Comparison of ENCODE assay signal across 9 cellular contexts in the genomic region with DNA sequence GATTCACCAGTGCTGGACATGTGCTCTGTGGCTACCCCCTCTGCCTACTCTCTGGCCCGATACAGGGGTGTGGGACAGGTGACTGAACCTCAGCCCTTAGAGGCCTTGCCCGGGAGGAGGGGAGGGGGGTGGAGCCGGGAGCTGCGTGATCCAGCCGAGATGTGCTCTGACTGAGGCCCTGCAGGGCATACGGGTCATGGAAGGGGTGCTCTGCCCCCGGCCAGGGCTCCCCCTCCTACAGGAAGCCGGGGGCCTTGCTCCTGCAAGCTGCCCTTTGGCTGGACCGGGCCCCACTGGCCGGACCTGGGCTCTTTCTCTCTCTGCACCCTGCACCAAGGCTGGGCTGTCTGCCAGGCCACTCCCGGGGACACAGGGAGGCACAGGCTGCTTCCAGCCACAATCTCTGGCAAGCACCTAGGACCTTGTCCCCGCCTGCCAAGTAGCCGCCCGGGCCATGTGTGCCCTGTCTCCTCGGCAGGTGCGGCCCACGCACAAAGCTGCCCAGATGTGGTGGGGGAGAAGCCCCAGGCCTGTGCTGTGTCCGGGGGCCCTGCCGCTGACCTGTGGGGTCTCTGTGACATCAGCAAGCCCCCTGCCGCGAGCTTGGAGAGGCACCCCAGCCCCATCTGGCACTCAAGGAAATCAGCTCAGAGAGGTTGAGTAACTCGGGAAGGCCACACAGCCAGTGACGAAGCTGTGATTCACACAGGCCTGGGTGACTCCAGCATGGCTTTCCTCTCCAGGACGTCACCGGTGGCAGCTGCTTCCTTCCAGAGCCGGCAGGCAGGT. TPM values are rescaled to one million over a fixed set of nuclear protein-coding genes. Genes with fewer than 3 reads are reported as not detected.
DNase-seq lines count a peak whose midpoint lies in the region; ATAC-seq and TF ChIP-seq lines count a peak whose summit lies in the region.
"Had no signal": no experiment of that assay in that cellular context is flagged by ENCODE, and none has a peak within 500 bp of the region (broad histone marks: within the 10 kb centered on the region; RNA-seq: fewer than 3 reads in every experiment).

No MANE protein-coding gene starts in this region.

- WGBS in sigmoid colon, 2 donors: 11 to 54% methylated on average over 26 of the region's 26 CpGs

- H3K4me1 ChIP-seq in Peyer's patch: peaks cover 0 to 48% (median 2%) of the 10 kb centered on the region in 4 donors
- H3K4me1 ChIP-seq in foreskin keratinocyte: peaks cover 3% of the 10 kb centered on the region
- no peaks in the 10 kb centered on the region for H3K4me1 ChIP-seq in sigmoid colon

- H3K27ac ChIP-seq in Peyer's patch (peak overlapping the region in 3 of 4 donors; percentile 78 to 96 (median 86)), foreskin keratinocyte (no peak overlapping the region), sigmoid colon (no peak overlapping the region)

- TF ChIP-seq POLR2A in Peyer's patch (IDR thresholded peaks at IDR 0.05) (peak in 1 of 2 donors; percentile 43), sigmoid colon (IDR thresholded peaks at IDR 0.05) (no peak)

- H3K9me3 ChIP-seq in Peyer's patch (no peaks in the 10 kb centered on the region), sigmoid colon (no peaks in the 10 kb centered on the region)

- H3K4me3 ChIP-seq in Peyer's patch (peak overlapping the region in 2 of 4 donors; percentile 12 to 14), sigmoid colon (no peak overlapping the region)

- no peaks in the 10 kb centered on the region for H3K4me1 Mint-ChIP-seq in activated CD4-positive, alpha-beta T cell treated with anti-CD3 and anti-CD28 coated beads for 36 hours

- CTCF ChIA-PET in activated CD4-positive, alpha-beta T cell treated with anti-CD3 and anti-CD28 coated beads for 36 hours (lab: Charles Lee): no interaction called here

- no peaks in the 10 kb centered on the region for H3K27me3 Mint-ChIP-seq in activated CD4-positive, alpha-beta T cell treated with anti-CD3 and anti-CD28 coated beads for 36 hours

- ATAC-seq in activated CD4-positive, alpha-beta T cell treated with anti-CD3 and anti-CD28 coated beads for 36 hours: peak; percentile 75
- ATAC-seq in foreskin keratinocyte: peak; percentile 81

- H3K27ac Mint-ChIP-seq in activated CD4-positive, alpha-beta T cell treated with anti-CD3 and anti-CD28 coated beads for 36 hours: no peak overlapping the region

- TF ChIP-seq EP300 in sigmoid colon (IDR thresholded peaks at IDR 0.05): no peak

- no peaks in the 10 kb centered on the region for H3K9me3 Mint-ChIP-seq in activated CD4-positive, alpha-beta T cell treated with anti-CD3 and anti-CD28 coated beads for 36 hours (ENCODE audit: low read depth)

- no peaks in the 10 kb centered on the region for H3K36me3 Mint-ChIP-seq in activated CD4-positive, alpha-beta T cell treated with anti-CD3 and anti-CD28 coated beads for 36 hours (ENCODE audit: low read depth)

- POLR2A ChIA-PET in activated CD4-positive, alpha-beta T cell treated with anti-CD3 and anti-CD28 coated beads for 36 hours (lab: Charles Lee): no interaction called here

- no peaks in the 10 kb centered on the region for H3K27me3 ChIP-seq in Peyer's patch
- H3K27me3 ChIP-seq in foreskin keratinocyte: no peaks in the 10 kb centered on the region
- peaks cover 15 to 24% (median 22%) of the 10 kb centered on the region in 3 donors for H3K27me3 ChIP-seq in sigmoid colon

- H3K4me3 Mint-ChIP-seq in activated CD4-positive, alpha-beta T cell treated with anti-CD3 and anti-CD28 coated beads for 36 hours: no peak overlapping the region

- peak; percentile 61 for DNase-seq in activated CD4-positive, alpha-beta T cell treated with anti-CD3 and anti-CD28 coated beads for 36 hours
- no peak for DNase-seq in activated CD4-positive, alpha-beta T cell treated with anti-CD3 and anti-CD28 coated beads, Interleukin-2, amount 50 U/mL, for 4 hours
- peak in 2 of 3 donors; percentile 94 to 96 for DNase-seq in Peyer's patch
- DNase-seq in foreskin keratinocyte: peak in 1 of 2 donors; percentile 64
- peak; percentile 65 for DNase-seq in sigmoid colon
- no peak for DNase-seq in foreskin melanocyte
- no peak for DNase-seq in NCI-H774 (lab: John Stamatoyannopoulos, UW)
- no peak for DNase-seq in NCI-H345 treated with DMSO at 0.1 percent for 48 hours (lab: John Stamatoyannopoulos, UW; ENCODE audit: unreplicated experiment)
- DNase-seq: NCI-H1417 had no signal

- intact Hi-C loops in activated CD4-positive, alpha-beta T cell treated with anti-CD3 and anti-CD28 coated beads for 36 hours (cut with DNase I, micrococcal nuclease): no loop called here
- intact Hi-C loops in sigmoid colon (cut with DNase I): no loop called here

- TF ChIP-seq CTCF in Peyer's patch (IDR thresholded peaks at IDR 0.05): peak in 2 of 6 experiments; percentile 3 to 15
- TF ChIP-seq CTCF in foreskin keratinocyte (conservative IDR thresholded peaks at IDR 0.05): no peak
- TF ChIP-seq CTCF in sigmoid colon (IDR thresholded peaks at IDR 0.05): no peak

- H3K36me3 ChIP-seq in Peyer's patch: no peaks in the 10 kb centered on the region
- H3K36me3 ChIP-seq in sigmoid colon: no peaks in the 10 kb centered on the region

RNA-seq across cellular contexts. Expression of a gene that starts 1.5 kb away (rescaled TPM):
- total RNA-seq in activated CD4-positive, alpha-beta T cell treated with anti-CD3 and anti-CD28 coated beads for 36 hours: 1 to 10 TPM; 3.6 to 3.8 TPM
- total RNA-seq in Peyer's patch: 10 to 100 TPM in 3 of 4 donors, not detected in 1; 10.9 to 21.6 (median 16.9) TPM
- 0.25 and 0.41 TPM in 2 replicates for total RNA-seq in foreskin keratinocyte
- 0.39 and 0.47 TPM in 2 replicates for polyA plus RNA-seq in foreskin keratinocyte
- total RNA-seq in sigmoid colon: 1 to 10 TPM; 1.2 to 5.0 (median 3.2) TPM
- 1 to 10 TPM in 1 of 3 donors, under 1 TPM in 1, not detected in 1; under 0.01 to 3.2 TPM for polyA plus RNA-seq in sigmoid colon

RNA-seq across cellular contexts. Expression of a gene that starts 8.1 kb away (rescaled TPM):
- 10 to 100 TPM; 57.4 to 60.2 TPM for total RNA-seq in activated CD4-positive, alpha-beta T cell treated with anti-CD3 and anti-CD28 coated beads for 36 hours
- 10 to 100 TPM; 25.6 to 64.2 (median 55.3) TPM for total RNA-seq in Peyer's patch
- 51.6 and 55.3 TPM in 2 replicates for total RNA-seq in foreskin keratinocyte
- 73.2 and 78.7 TPM in 2 replicates for polyA plus RNA-seq in foreskin keratinocyte
- 10 to 100 TPM; 33.1 to 44.3 (median 34.0) TPM for total RNA-seq in sigmoid colon
- 10 to 100 TPM; 32.4 to 63.6 (median 54.6) TPM for polyA plus RNA-seq in sigmoid colon

RNA-seq across cellular contexts. Expression of a gene that starts 26.0 kb away (rescaled TPM):
- total RNA-seq in activated CD4-positive, alpha-beta T cell treated with anti-CD3 and anti-CD28 coated beads for 36 hours: 10 to 100 TPM; 17.5 to 24.3 TPM
- total RNA-seq in Peyer's patch (100 to 1,000 TPM in 2 of 4 donors, 10 to 100 TPM in 2; 78.1 to 156 (median 110) TPM), foreskin keratinocyte (26.7 and 33.0 TPM in 2 replicates), sigmoid colon (10 to 100 TPM; 21.4 to 57.1 (median 33.4) TPM)
- polyA plus RNA-seq in foreskin keratinocyte (18.9 and 24.0 TPM in 2 replicates), sigmoid colon (10 to 100 TPM in 1 of 3 donors, 1 to 10 TPM in 2; 7.2 to 41.8 (median 8.3) TPM)

RNA-seq across cellular contexts. Expression of a gene that starts 26.7 kb away (rescaled TPM):
- 10 to 100 TPM; 13.7 to 18.0 TPM for total RNA-seq in activated CD4-positive, alpha-beta T cell treated with anti-CD3 and anti-CD28 coated beads for 36 hours
- total RNA-seq in Peyer's patch: 10 to 100 TPM; 12.4 to 38.9 (median 24.4) TPM
- 39.7 and 40.1 TPM in 2 replicates for total RNA-seq in foreskin keratinocyte
- 48.3 and 54.5 TPM in 2 replicates for polyA plus RNA-seq in foreskin keratinocyte
- 10 to 100 TPM; 15.7 to 24.0 (median 20.4) TPM for total RNA-seq in sigmoid colon
- 10 to 100 TPM; 12.6 to 22.3 (median 12.7) TPM for polyA plus RNA-seq in sigmoid colon

RNA-seq across cellular contexts. Expression of a gene that starts 35.2 kb away (rescaled TPM):
- 1 to 10 TPM; 1.1 to 1.6 TPM for total RNA-seq in activated CD4-positive, alpha-beta T cell treated with anti-CD3 and anti-CD28 coated beads for 36 hours
- total RNA-seq in Peyer's patch (10 to 100 TPM in 3 of 4 donors, not detected in 1; 23.3 to 58.0 (median 44.2) TPM), foreskin keratinocyte (0.53 and 1.0 TPM in 2 replicates), sigmoid colon (1 to 10 TPM in 2 of 4 donors, not detected in 2; 1.9 to 5.7 TPM)
- polyA plus RNA-seq in foreskin keratinocyte (0.75 and 1.1 TPM in 2 replicates), sigmoid colon (10 to 100 TPM; 17.6 to 28.7 (median 23.4) TPM)

Comparison
In these comparisons a context has a peak if more than half of its experiments do, and no peak if none do; other contexts are left out.
1. DNase-seq: peak in activated CD4-positive, alpha-beta T cell treated with anti-CD3 and anti-CD28 coated beads for 36 hours (single experiment), Peyer's patch (2 of 3) and sigmoid colon (single experiment); none in activated CD4-positive, alpha-beta T cell treated with anti-CD3 and anti-CD28 coated beads, Interleukin-2, amount 50 U/mL, for 4 hours (0 of 2), foreskin melanocyte (single experiment), NCI-H774 (single experiment) and NCI-H345 treated with DMSO at 0.1 percent for 48 hours (single experiment).
2. H3K27ac ChIP-seq: peak in Peyer's patch (3 of 4); none in foreskin keratinocyte (single experiment) and sigmoid colon (0 of 4).